ENCODE assay signal across 18 cellular contexts in the genomic region with DNA sequence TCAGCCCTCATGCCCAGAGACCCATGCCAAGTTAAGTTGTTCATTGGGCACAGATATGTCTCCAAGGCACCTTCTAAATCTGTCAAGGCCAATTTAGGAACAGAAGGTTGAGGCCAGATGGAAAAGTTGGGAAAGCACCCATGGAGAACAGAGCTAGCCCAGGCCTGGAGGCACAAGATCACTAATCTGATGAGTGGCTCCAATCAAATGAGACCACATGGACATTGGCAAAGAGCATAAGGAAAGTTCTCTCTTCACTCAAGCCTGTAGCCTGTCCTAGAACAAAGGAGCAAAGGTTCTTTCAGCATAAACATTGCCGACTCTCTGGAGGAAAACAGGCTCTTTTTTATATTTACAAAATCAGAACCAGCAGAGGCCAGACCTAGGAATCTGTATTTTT.
A peak's percentile ranks its signal among the peaks of the same experiment; 100 is the strongest.
DNase-seq lines count a peak whose midpoint lies in the region; ATAC-seq, FAIRE-seq and TF ChIP-seq lines count a peak whose summit lies in the region.
"Had no signal": no experiment of that assay in that cellular context is flagged by ENCODE, and none has a peak within 500 bp of the region (broad histone marks: within the 10 kb centered on the region; RNA-seq: fewer than 3 reads in every experiment).

No MANE protein-coding gene starts in this region.

- TF ChIP-seq RAD21 in liver (IDR thresholded peaks at IDR 0.05): peak; percentile 50 to 74
- TF ChIP-seq RAD21 in HepG2 (CRISPR knock-in tag; IDR thresholded peaks at IDR 0.05): no peak

- CTCF ChIA-PET in HepG2 (lab: Yijun Ruan, JAX; ENCODE audit: low intra/inter-chr PET ratio, low total read pairs): no interaction called here

- H3K27me3 ChIP-seq in liver (ENCODE audit: control insufficient read depth in 4 of 4, insufficient read depth in 4 of 4, low read length in 3 of 4) (no peaks in the 10 kb centered on the region), HepG2 (ENCODE audit: control insufficient read depth in 1 of 2, insufficient read depth in 2 of 2, low read length in 2 of 2) (no peaks in the 10 kb centered on the region)

- no peak overlapping the region for H2AFZ ChIP-seq in HepG2 (ENCODE audit: low read length)

- H3K9ac ChIP-seq in liver (ENCODE audit: low read depth in 1 of 2, low read length in 2 of 2) (peak overlapping the region in 1 of 2 donors; percentile 33), HepG2 (ENCODE audit: insufficient read depth, low read depth, low read length) (no peak overlapping the region)

- WGBS in liver: 23% methylated on average over 1 of the region's 1 CpG
- WGBS in HepG2 (ENCODE audit: low lambda C conversion rate): 0% methylated on average over 1 of the region's 1 CpG

- no peaks in the 10 kb centered on the region for H3K9me3 ChIP-seq in liver (ENCODE audit: control insufficient read depth in 4 of 4, low read length in 3 of 4)
- H3K9me3 ChIP-seq in HepG2 (ENCODE audit: low read length): no peaks in the 10 kb centered on the region

- BruUV-seq in HepG2 (replicated peaks; lab: Mats Ljungman, UMichigan): no TSS peak

- H3K27ac ChIP-seq in liver (ENCODE audit: low read depth in 1 of 2, low read length in 2 of 2) (peak overlapping the region; percentile 77 to 84), HepG2 (ENCODE audit: extremely low read length, insufficient read depth, low read length) (no peak overlapping the region)

- TF ChIP-seq POLR2A in HepG2 (IDR thresholded peaks at IDR 0.05; ENCODE audit: insufficient read depth in 1 of 2, low read depth in 2 of 2, low read length in 2 of 2): no peak
- no peak for TF ChIP-seq POLR2A in GM12891 (IDR thresholded peaks at IDR 0.05; ENCODE audit: low read depth, low read length)

- H3K4me1 ChIP-seq in liver (ENCODE audit: control insufficient read depth in 4 of 4, insufficient read depth in 4 of 4, low read length in 3 of 4) (peaks cover 11 to 52% (median 38%) of the 10 kb centered on the region in 4 donors), HepG2 (ENCODE audit: insufficient read depth, low read length) (peaks cover 12% of the 10 kb centered on the region)

- POLR2A ChIA-PET in HepG2 (lab: Yijun Ruan, JAX): no interaction called here

- FAIRE-seq in HepG2 (lab: Jason Lieb, UNC) (no peak), urothelium cell line (lab: Jason Lieb, UNC) (no peak), GM12891 (lab: Jason Lieb, UNC) (no peak)
- FAIRE-seq: A204.1 had no signal

- DNase-seq in HepG2 (ENCODE audit: low spot score) (no peak), left cardiac atrium (no peak), renal cortical epithelial cell (ENCODE audit: low read depth) (peak; percentile 72), urothelium cell line (ENCODE audit: low spot score) (no peak), midbrain (lab: John Stamatoyannopoulos, UW) (no peak), GM12891 (ENCODE audit: insufficient read length, low spot score) (no peak)
- DNase-seq in activated CD4-positive, alpha-beta T cell treated with anti-CD3 and anti-CD28 coated beads, Interleukin-2, amount 50 U/mL, for 1 hour: no peak
- DNase-seq: activated CD4-positive, alpha-beta T cell treated with anti-CD3 and anti-CD28 coated beads for 4 hours; activated naive CD8-positive, alpha-beta T cell treated with anti-CD3 and anti-CD28 coated beads for 36 hours; activated T-cell treated with anti-CD3 and anti-CD28 coated beads for 4 hours; cerebellar nuclear complex; GF-D8; NCI-H187 treated with DMSO at 0.1 percent for 48 hours; NCI-H69; RPMI8226; T-helper 17 cell had no signal

- no peak for TF ChIP-seq CTCF in liver (IDR thresholded peaks at IDR 0.05; ENCODE audit: low read depth, low read length, missing input control)
- no peak for TF ChIP-seq CTCF in HepG2 (CRISPR knock-in tag; IDR thresholded peaks at IDR 0.05)

- H3K4me3 ChIP-seq in liver (ENCODE audit: low read depth in 1 of 3, low read length in 3 of 3) (no peak overlapping the region), HepG2 (replicated peaks in 1 of 3; ENCODE audit: insufficient read depth in 1 of 3, low read depth in 2 of 3, low read length in 3 of 3) (no peak overlapping the region)

- no peaks in the 10 kb centered on the region for H4K20me1 ChIP-seq in HepG2 (ENCODE audit: insufficient read depth, low read length)

- intact Hi-C loops in HepG2 (cut with micrococcal nuclease; ENCODE audit: unreplicated experiment): no loop called here
- intact Hi-C loops in left cardiac atrium (cut with DNase I): no loop called here

- H3K36me3 ChIP-seq in liver (ENCODE audit: control insufficient read depth in 4 of 4, insufficient read depth in 3 of 4, low read depth in 1 of 4, low read length in 3 of 4): no peaks in the 10 kb centered on the region
- H3K36me3 ChIP-seq in HepG2 (replicated peaks in 1 of 2; ENCODE audit: control insufficient read depth in 1 of 2, insufficient read depth in 2 of 2, low read length in 2 of 2): no peaks in the 10 kb centered on the region

- H3K4me2 ChIP-seq in HepG2 (ENCODE audit: low read depth, low read length): no peak overlapping the region

- TF ChIP-seq EP300 in HepG2 (IDR thresholded peaks at IDR 0.05; ENCODE audit: low read depth in 2 of 2, low read length in 2 of 2) (no peak), HepG2 (CRISPR knock-in tag; IDR thresholded peaks at IDR 0.05; ENCODE audit: borderline replicate concordance) (no peak)

- in situ Hi-C loops in HepG2 (cut with HindIII; ENCODE audit: extremely low pct_ligation_motif_present, low pct_unique_long_range_greater_than_20kb): no loop called here

- no peaks in the 10 kb centered on the region for H3K79me2 ChIP-seq in HepG2 (ENCODE audit: insufficient read depth, low read length)

- ATAC-seq in HepG2 (no peak), left cardiac atrium (peak; percentile 24 to 32)
- ATAC-seq: T-helper 17 cell had no signal

TF ChIP-seq in liver, 16 proteins besides CTCF, POLR2A, EP300 and RAD21 (continues in another document):
- no peak for TF ChIP-seq GABPA (IDR thresholded peaks at IDR 0.05 in 1 of 2, conservative IDR thresholded peaks at IDR 0.05 in 1 of 2)
- TF ChIP-seq EGR1 (IDR thresholded peaks at IDR 0.05; ENCODE audit: low read depth in 2 of 2): peak in 1 of 2 donors; percentile 39
- TF ChIP-seq YY1 (IDR thresholded peaks at IDR 0.05): peak; percentile 69
- TF ChIP-seq, protein P1, sequence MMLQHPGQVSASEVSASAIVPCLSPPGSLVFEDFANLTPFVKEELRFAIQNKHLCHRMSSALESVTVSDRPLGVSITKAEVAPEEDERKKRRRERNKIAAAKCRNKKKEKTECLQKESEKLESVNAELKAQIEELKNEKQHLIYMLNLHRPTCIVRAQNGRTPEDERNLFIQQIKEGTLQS (IDR thresholded peaks at IDR 0.05): peak; percentile 32
- TF ChIP-seq TAF1 (conservative IDR thresholded peaks at IDR 0.05): no peak
- TF ChIP-seq HNF4A (conservative IDR thresholded peaks at IDR 0.05): peak; percentile 93 to 94

TF ChIP-seq in HepG2, 621 proteins besides CTCF, POLR2A, EP300 and RAD21 (continues in another document):
- no peak for TF ChIP-seq SP2 (CRISPR knock-in tag; IDR thresholded peaks at IDR 0.05)

TF ChIP-seq in GM12891, 5 proteins besides CTCF, POLR2A, EP300 and RAD21:
- no peak for TF ChIP-seq TAF1 (IDR thresholded peaks at IDR 0.05; ENCODE audit: low read depth, low read length)
- TF ChIP-seq SPI1 (IDR thresholded peaks at IDR 0.05; ENCODE audit: low read depth, low read length): no peak
- TF ChIP-seq PAX5 (IDR thresholded peaks at IDR 0.05; ENCODE audit: insufficient read depth, low read length, severe bottlenecking): no peak
- TF ChIP-seq POLR2AphosphoS5 (IDR thresholded peaks at IDR 0.05; ENCODE audit: low read depth, low read length): no peak
- TF ChIP-seq POU2F2 (IDR thresholded peaks at IDR 0.05; ENCODE audit: low read depth, low read length): no peak
